In genomic region chr10:114663631-114664030, GRCh38 we compare ENCODE assay signal across 15 cellular contexts.
DNase-seq lines count a peak whose midpoint lies in the region; ATAC-seq and FAIRE-seq lines count a peak whose summit lies in the region.
"Had no signal": no experiment of that assay in that cellular context is flagged by ENCODE, and none has a peak within 500 bp of the region (broad histone marks: within the 10 kb centered on the region; RNA-seq: fewer than 3 reads in every experiment).

No MANE protein-coding gene starts in this region.

- H3K4me3 Mint-ChIP-seq in stimulated activated naive CD8-positive, alpha-beta T cell treated with anti-CD3 and anti-CD28 coated beads, Interleukin-15, amount 100 ng/mL, for 72 hours: no peak overlapping the region
- H3K4me3 Mint-ChIP-seq: activated B cell treated with CpG ODN at 0.5 μM for 24 hours; activated naive CD8-positive, alpha-beta T cell treated with anti-CD3 and anti-CD28 coated beads, Interleukin-2, amount 10 ng/mL, durations not matched to agents 7 days and 5 days had no signal

- ATAC-seq in stimulated activated naive CD8-positive, alpha-beta T cell treated with anti-CD3 and anti-CD28 coated beads, Interleukin-15, amount 100 ng/mL, for 72 hours: no peak
- no peak for ATAC-seq in GM21717 (IDR thresholded peaks at IDR 0.05; ENCODE audit: unreplicated experiment)

- no peak overlapping the region for H3K27ac Mint-ChIP-seq in stimulated activated naive CD8-positive, alpha-beta T cell treated with anti-CD3 and anti-CD28 coated beads, Interleukin-15, amount 100 ng/mL, for 72 hours
- H3K27ac Mint-ChIP-seq: activated B cell treated with CpG ODN at 0.5 μM for 24 hours; activated naive CD8-positive, alpha-beta T cell treated with anti-CD3 and anti-CD28 coated beads, Interleukin-2, amount 10 ng/mL, durations not matched to agents 7 days and 5 days had no signal

- no peaks in the 10 kb centered on the region for H3K27me3 Mint-ChIP-seq in stimulated activated naive CD8-positive, alpha-beta T cell treated with anti-CD3 and anti-CD28 coated beads, Interleukin-15, amount 100 ng/mL, for 72 hours

- H3K27ac ChIP-seq in cingulate gyrus (ENCODE audit: low read depth, low read length): peak overlapping the region; percentile 26
- H3K27ac ChIP-seq: skin epidermis had no signal

- DNase-seq in NCI-H69 (lab: John Stamatoyannopoulos, UW): peak; percentile 62
- DNase-seq in retina: peak; percentile 58
- no peak for DNase-seq in stimulated activated naive CD8-positive, alpha-beta T cell treated with anti-CD3 and anti-CD28 coated beads, Interleukin-15, amount 100 ng/mL, for 72 hours
- DNase-seq in anterior cingulate cortex (lab: John Stamatoyannopoulos, UW): no peak
- DNase-seq: activated B cell treated with CpG ODN at 0.5 μM for 24 hours; activated naive CD8-positive, alpha-beta T cell treated with anti-CD3 and anti-CD28 coated beads, Interleukin-2, amount 10 ng/mL, durations not matched to agents 7 days and 5 days; effector CD4-positive, alpha-beta T cell; NCI-H1048; stimulated activated CD4-positive, alpha-beta T cell treated with anti-CD3 and anti-CD28 coated beads, Interleukin-4, amount 100 ng/mL, for 24 hours had no signal

- H3K4me1 Mint-ChIP-seq in stimulated activated naive CD8-positive, alpha-beta T cell treated with anti-CD3 and anti-CD28 coated beads, Interleukin-15, amount 100 ng/mL, for 72 hours: no peaks in the 10 kb centered on the region
- H3K4me1 Mint-ChIP-seq: activated B cell treated with CpG ODN at 0.5 μM for 24 hours; activated naive CD8-positive, alpha-beta T cell treated with anti-CD3 and anti-CD28 coated beads, Interleukin-2, amount 10 ng/mL, durations not matched to agents 7 days and 5 days had no signal

- FAIRE-seq in islet of Langerhans (lab: Jason Lieb, UNC): peak; percentile 97
- FAIRE-seq: D721Med, H54 had no signal

- H3K9me3 Mint-ChIP-seq in stimulated activated naive CD8-positive, alpha-beta T cell treated with anti-CD3 and anti-CD28 coated beads, Interleukin-15, amount 100 ng/mL, for 72 hours: peaks cover 5 to 6% of the 10 kb centered on the region in 2 donors
- H3K9me3 Mint-ChIP-seq: activated naive CD8-positive, alpha-beta T cell treated with anti-CD3 and anti-CD28 coated beads, Interleukin-2, amount 10 ng/mL, durations not matched to agents 7 days and 5 days had no signal

Comparison
In these comparisons a context has a peak if more than half of its experiments do, and no peak if none do; other contexts are left out.
1. DNase-seq: peak in NCI-H69 (single experiment) and retina (single experiment); none in stimulated activated naive CD8-positive, alpha-beta T cell treated with anti-CD3 and anti-CD28 coated beads, Interleukin-15, amount 100 ng/mL, for 72 hours (0 of 2) and anterior cingulate cortex (0 of 58).